ENCODE assay signal across 8 cellular contexts in the genomic region with DNA sequence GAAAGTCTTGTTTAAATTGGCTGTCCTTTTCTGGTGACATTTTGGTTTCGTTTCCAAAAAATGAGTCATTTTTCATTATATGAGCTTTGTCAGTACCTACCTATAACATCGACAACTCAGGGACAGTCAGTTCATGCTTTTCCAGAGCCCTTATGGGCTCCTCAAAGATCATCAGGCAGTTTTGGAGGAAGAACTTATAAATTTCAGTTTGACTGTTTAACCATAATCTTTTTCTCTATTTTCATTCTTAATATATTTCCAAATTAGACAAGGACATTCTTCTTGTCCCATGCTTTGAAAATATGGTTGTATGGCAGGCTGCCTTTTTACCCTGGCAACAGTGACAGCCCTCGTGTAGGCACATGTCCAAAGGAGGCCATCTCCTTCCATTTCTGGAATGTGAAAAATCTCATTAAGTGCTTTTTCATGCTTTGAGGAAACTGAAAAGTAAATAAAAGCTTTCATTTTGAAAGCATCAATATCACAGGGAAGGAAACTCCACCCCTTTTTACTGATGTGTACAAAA. TPM values are rescaled to one million over a fixed set of nuclear protein-coding genes. Genes with fewer than 3 reads are reported as not detected.
DNase-seq lines count a peak whose midpoint lies in the region; ATAC-seq lines count a peak whose summit lies in the region.

No MANE protein-coding gene starts in this region.

- no peaks in the 10 kb centered on the region for H3K36me3 Mint-ChIP-seq in activated T-helper 17 cell treated with anti-CD3 and anti-CD28 coated beads, Interleukin-2, amount 50 U/mL, for 72 hours (ENCODE audit: low read depth)

- H3K4me3 Mint-ChIP-seq in activated T-helper 17 cell treated with anti-CD3 and anti-CD28 coated beads, Interleukin-2, amount 50 U/mL, for 72 hours = peak overlapping the region; percentile 64

- H3K4me1 Mint-ChIP-seq in activated T-helper 17 cell treated with anti-CD3 and anti-CD28 coated beads, Interleukin-2, amount 50 U/mL, for 72 hours = peaks cover 19% of the 10 kb centered on the region

- intact Hi-C loops in left colon (cut with DNase I, micrococcal nuclease) = no loop called here

- peak; percentile 82 for DNase-seq in AG08395 (ENCODE audit: low spot score)
- DNase-seq in kidney tubule cell (ENCODE audit: low spot score) = peak; percentile 75
- DNase-seq in NCI-H510A (lab: John Stamatoyannopoulos, UW) = no peak
- DNase-seq in middle frontal gyrus (ENCODE audit: extremely low spot score, low spot score) = no peak
- no peak for DNase-seq in left colon

- ATAC-seq in GM18511 (IDR thresholded peaks at IDR 0.05; ENCODE audit: unreplicated experiment) (peak; percentile 60), HG03378 (IDR thresholded peaks at IDR 0.05; ENCODE audit: unreplicated experiment) (peak; percentile 71), left colon (no peak)
- peak; percentile 79 for ATAC-seq in activated T-helper 17 cell treated with anti-CD3 and anti-CD28 coated beads, Interleukin-2, amount 50 U/mL, for 72 hours (replicated peaks)

- no peaks in the 10 kb centered on the region for H3K9me3 Mint-ChIP-seq in activated T-helper 17 cell treated with anti-CD3 and anti-CD28 coated beads, Interleukin-2, amount 50 U/mL, for 72 hours

- H3K27ac Mint-ChIP-seq in activated T-helper 17 cell treated with anti-CD3 and anti-CD28 coated beads, Interleukin-2, amount 50 U/mL, for 72 hours = peak overlapping the region; percentile 78

- H3K27me3 Mint-ChIP-seq in activated T-helper 17 cell treated with anti-CD3 and anti-CD28 coated beads, Interleukin-2, amount 50 U/mL, for 72 hours = no peaks in the 10 kb centered on the region

RNA-seq across cellular contexts. Expression of gene PROC, which starts 7.3 kb away (rescaled TPM):
- not detected for total RNA-seq in activated T-helper 17 cell treated with anti-CD3 and anti-CD28 coated beads, Interleukin-2, amount 50 U/mL, for 72 hours
- 1 to 10 TPM; 2.9 to 3.6 TPM for total RNA-seq in left colon

RNA-seq across cellular contexts. Expression of gene MAP3K2, which starts 23.2 kb away (rescaled TPM):
- 10 to 100 TPM; 44.9 to 92.5 TPM for total RNA-seq in activated T-helper 17 cell treated with anti-CD3 and anti-CD28 coated beads, Interleukin-2, amount 50 U/mL, for 72 hours
- total RNA-seq in left colon = 10 to 100 TPM; 73.1 to 81.7 TPM

Comparison
In these comparisons a context has a peak if more than half of its experiments do, and no peak if none do; other contexts are left out.
1. DNase-seq: peak in AG08395 (single experiment) and kidney tubule cell (single experiment); none in NCI-H510A (single experiment), middle frontal gyrus (single experiment) and left colon (0 of 2).